In genomic region chr5:169798438-169798837, GRCh38 we compare ENCODE assay signal across 17 cellular contexts.
"Had no signal": no experiment of that assay in that cellular context is flagged by ENCODE, and none has a peak within 500 bp of the region (broad histone marks: within the 10 kb centered on the region; RNA-seq: fewer than 3 reads in every experiment).

No MANE protein-coding gene starts in this region.

- H3K4me3 ChIP-seq: body of pancreas, suprapubic skin had no signal

- H3K27me3 Mint-ChIP-seq: memory B cell; stimulated activated naive CD8-positive, alpha-beta T cell treated with anti-CD3 and anti-CD28 coated beads, Interleukin-15, Interleukin-2, amounts not matched to agents 100 ng/mL and 50 ng/mL, for 24 hours had no signal

- H3K9me3 ChIP-seq: body of pancreas, suprapubic skin had no signal

- DNase-seq: activated naive CD4-positive, alpha-beta T cell treated with anti-CD3 and anti-CD28 coated beads for 36 hours; activated T-cell treated with anti-CD3 and anti-CD28 coated beads for 4 hours; amygdala; body of pancreas; caudate nucleus; hippocampal formation; kidney glomerular epithelial cell; left ventricle myocardium superior; occipital lobe; stimulated activated CD4-positive, alpha-beta T cell treated with anti-CD3 and anti-CD28 coated beads, Interleukin-15, amount 100 ng/mL, for 24 hours; stimulated activated CD4-positive, alpha-beta T cell treated with anti-CD3 and anti-CD28 coated beads, Interleukin-4, amount 100 ng/mL, for 1 hour; T-helper 2 cell had no signal

- ATAC-seq: body of pancreas, esophagus mucosa, left ventricle myocardium superior had no signal

- H3K27me3 ChIP-seq: suprapubic skin had no signal

- H3K27ac Mint-ChIP-seq: activated naive CD4-positive, alpha-beta T cell treated with anti-CD3 and anti-CD28 coated beads for 36 hours; memory B cell; nephron; stimulated activated naive CD8-positive, alpha-beta T cell treated with anti-CD3 and anti-CD28 coated beads, Interleukin-15, Interleukin-2, amounts not matched to agents 100 ng/mL and 50 ng/mL, for 24 hours had no signal

- H3K4me3 Mint-ChIP-seq: activated naive CD4-positive, alpha-beta T cell treated with anti-CD3 and anti-CD28 coated beads for 36 hours; memory B cell; nephron; stimulated activated naive CD8-positive, alpha-beta T cell treated with anti-CD3 and anti-CD28 coated beads, Interleukin-15, Interleukin-2, amounts not matched to agents 100 ng/mL and 50 ng/mL, for 24 hours had no signal

- H3K36me3 ChIP-seq: suprapubic skin had no signal

- H3K9me3 Mint-ChIP-seq: activated naive CD4-positive, alpha-beta T cell treated with anti-CD3 and anti-CD28 coated beads for 36 hours; memory B cell; nephron; stimulated activated naive CD8-positive, alpha-beta T cell treated with anti-CD3 and anti-CD28 coated beads, Interleukin-15, Interleukin-2, amounts not matched to agents 100 ng/mL and 50 ng/mL, for 24 hours had no signal

- H3K4me1 ChIP-seq: body of pancreas, suprapubic skin had no signal
